Comparison of ENCODE assay signal across 20 cellular contexts in genomic region chr1:247430430-247430829, GRCh38. TPM values are rescaled to one million over a fixed set of nuclear protein-coding genes. Genes with fewer than 3 reads are reported as not detected.
DNase-seq lines count a peak whose midpoint lies in the region; ATAC-seq, FAIRE-seq and TF ChIP-seq lines count a peak whose summit lies in the region.
"Had no signal": no experiment of that assay in that cellular context is flagged by ENCODE, and none has a peak within 500 bp of the region (broad histone marks: within the 10 kb centered on the region; RNA-seq: fewer than 3 reads in every experiment).

No MANE protein-coding gene starts in this region.

- no peak overlapping the region for H3K9ac ChIP-seq in GM12878 (ENCODE audit: control insufficient read depth, insufficient read depth, low read length)
- H3K9ac ChIP-seq in mesenchymal stem cell (ENCODE audit: low read length): no peak overlapping the region

- H4K91ac ChIP-seq in mesenchymal stem cell (ENCODE audit: low read length): no peak overlapping the region

- in situ Hi-C loops in GM12878 (cut with MboI): no loop called here

- H3K23ac ChIP-seq in mesenchymal stem cell (ENCODE audit: low read length in 2 of 2): no peak overlapping the region

- H3K18ac ChIP-seq in mesenchymal stem cell (ENCODE audit: low read depth in 1 of 2, low read length in 2 of 2): no peak overlapping the region

- no peak overlapping the region for H3K4ac ChIP-seq in mesenchymal stem cell (ENCODE audit: low read depth in 1 of 2, low read length in 2 of 2)

- no peak overlapping the region for H2BK12ac ChIP-seq in mesenchymal stem cell (ENCODE audit: low read length in 2 of 2)

- BruUV-seq in GM12878 (replicated peaks; lab: Mats Ljungman, UMichigan): no TSS peak

- no peaks in the 10 kb centered on the region for H3K79me1 ChIP-seq in mesenchymal stem cell (replicated peaks; ENCODE audit: low read length, poor library complexity, severe bottlenecking)

- TF ChIP-seq EP300 in GM12878 (IDR thresholded peaks at IDR 0.05; ENCODE audit: borderline replicate concordance in 1 of 2, control insufficient read depth in 1 of 2, low read depth in 2 of 2, low read length in 2 of 2): 0 out of 4 replicates have a peak, but pooled peaks of 1 of the 2 experiments have one; percentile 15

- H3K4me1 ChIP-seq in GM12878 (ENCODE audit: control insufficient read depth, insufficient read depth, low read length): no peaks in the 10 kb centered on the region
- H3K4me1 ChIP-seq in mesenchymal stem cell (ENCODE audit: control insufficient read depth, insufficient read depth, low read depth, low read length): no peaks in the 10 kb centered on the region
- H3K4me1 ChIP-seq: A549 had no signal

- TF ChIP-seq CTCF in GM12878 (IDR thresholded peaks at IDR 0.05 in 2 of 3, conservative IDR thresholded peaks at IDR 0.05 in 1 of 3; ENCODE audit: control insufficient read depth in 2 of 3, extremely low read depth in 1 of 3, insufficient read depth in 1 of 3, low read depth in 3 of 3, low read length in 3 of 3): no peak

- SMC1A ChIA-PET in GM12878 (lab: Charles Lee; ENCODE audit: uncharacterized antibody, unreplicated experiment): interaction anchor here (0.6 to 2.3 kb wide), 9 partner anchors 9 to 58 kb away, joined by 3 to 15 read pairs (median 4); no protein-coding TSS in a partner anchor

- H3K4me3 ChIP-seq in GM12878 (no peak overlapping the region), mesenchymal stem cell (ENCODE audit: insufficient read depth in 1 of 2, low read depth in 1 of 2, low read length in 2 of 2) (no peak overlapping the region)
- H3K4me3 ChIP-seq: A549 had no signal

- H3K79me2 ChIP-seq in GM12878 (ENCODE audit: control insufficient read depth, insufficient read depth, low read length): no peaks in the 10 kb centered on the region

- H4K20me1 ChIP-seq in GM12878 (ENCODE audit: control insufficient read depth, insufficient read depth): no peaks in the 10 kb centered on the region

- H4K8ac ChIP-seq in mesenchymal stem cell (ENCODE audit: low read length): no peak overlapping the region

- H2BK5ac ChIP-seq in mesenchymal stem cell (ENCODE audit: low read depth, low read length, poor library complexity, severe bottlenecking): no peak overlapping the region

- H2AK5ac ChIP-seq in mesenchymal stem cell (ENCODE audit: low read length, severe bottlenecking): no peak overlapping the region

- no peaks in the 10 kb centered on the region for H3K9me3 ChIP-seq in GM12878 (replicated peaks; ENCODE audit: control insufficient read depth, insufficient read depth, low read length)
- no peaks in the 10 kb centered on the region for H3K9me3 ChIP-seq in mesenchymal stem cell (ENCODE audit: control insufficient read depth, low read length)
- H3K9me3 ChIP-seq: A549 had no signal

- DNase-seq in SKM-1 treated with dmso at 0.1 percent for 144 hours (lab: John Stamatoyannopoulos, UW; ENCODE audit: unreplicated experiment) (peak; percentile 23), SKM-1 (lab: John Stamatoyannopoulos, UW; ENCODE audit: unreplicated experiment) (no peak), GM12878 (ENCODE audit: low read depth, low spot score) (no peak), DMS 273 treated with DMSO at 0.1 percent for 48 hours (lab: John Stamatoyannopoulos, UW) (no peak), mesenchymal stem cell (no peak), HuH-7 (ENCODE audit: low spot score) (no peak), NCI-H2171 treated with DMSO at 0.1 percent for 48 hours (lab: John Stamatoyannopoulos, UW) (no peak)
- DNase-seq: CD4-positive, alpha-beta T cell; DMS53; NCI-H1417 treated with DMSO at 0.1 percent for 48 hours; NCI-H1930; NCI-H446; NCI-H69; T-helper 1 cell had no signal

- no peak overlapping the region for H2BK120ac ChIP-seq in mesenchymal stem cell (ENCODE audit: low read depth, low read length)

- no peak for TF ChIP-seq RAD21 in GM12878 (IDR thresholded peaks at IDR 0.05; ENCODE audit: insufficient read depth, low read depth, low read length)

- H3K36me3 ChIP-seq in GM12878 (ENCODE audit: control insufficient read depth in 2 of 2, insufficient read depth in 2 of 2, low read length in 1 of 2) (no peaks in the 10 kb centered on the region; a peak in 1 of 4 replicates), mesenchymal stem cell (ENCODE audit: control insufficient read depth in 1 of 2, insufficient read depth in 2 of 2, low read depth in 1 of 2, low read length in 2 of 2) (no peaks in the 10 kb centered on the region)

- POLR2A ChIA-PET in GM12878 (lab: Charles Lee): interaction anchor here (0.7 to 2.0 kb wide), 4 partner anchors 10 to 535 kb away, joined by 3 to 4 read pairs (median 3); partner anchors contain the start of gene NLRP3

- H3K27ac ChIP-seq in GM12878 (ENCODE audit: control insufficient read depth, insufficient read depth): no peak overlapping the region
- no peak overlapping the region for H3K27ac ChIP-seq in mesenchymal stem cell (ENCODE audit: low read length, poor library complexity, severe bottlenecking)
- H3K27ac ChIP-seq: A549, HL-60 had no signal

- no peak overlapping the region for H3K14ac ChIP-seq in mesenchymal stem cell (ENCODE audit: low read length in 2 of 2)

- H3K27me3 ChIP-seq in GM12878 (replicated peaks in 1 of 2; ENCODE audit: control insufficient read depth in 2 of 2, insufficient read depth in 2 of 2, low read length in 1 of 2) (no peaks in the 10 kb centered on the region), mesenchymal stem cell (ENCODE audit: control insufficient read depth in 1 of 2, insufficient read depth in 1 of 2, low read length in 2 of 2) (no peaks in the 10 kb centered on the region)

- no peak for FAIRE-seq in GM12878 (lab: Jason Lieb, UNC)
- FAIRE-seq: A549, HTR-8/SVneo had no signal

- no peak overlapping the region for H3K4me2 ChIP-seq in GM12878 (ENCODE audit: control insufficient read depth, insufficient read depth)
- H3K4me2 ChIP-seq in mesenchymal stem cell (ENCODE audit: low read length, poor library complexity, severe bottlenecking): no peak overlapping the region
- H3K4me2 ChIP-seq: A549 had no signal

- TF ChIP-seq POLR2A in GM12878 (IDR thresholded peaks at IDR 0.05; ENCODE audit: low read depth, low read length): no peak

- intact Hi-C loops in GM12878 (cut with micrococcal nuclease; ENCODE audit: unreplicated experiment): no loop called here

- WGBS in GM12878 (ENCODE audit: insufficient coverage, insufficient replicate concordance, low lambda C conversion rate, missing lambda C conversion rate): 33% methylated on average over 1 of the region's 1 CpG
- WGBS in mesenchymal stem cell: 88% methylated on average over 1 of the region's 1 CpG

- RAD21 ChIA-PET in GM12878 (lab: Charles Lee; ENCODE audit: unreplicated experiment): interaction anchor here (0.6 to 2.6 kb wide), 3 partner anchors 15 to 40 kb away, joined by 4 to 10 read pairs (median 4); partner anchors contain the start of gene NLRP3

- no peak overlapping the region for H2BK15ac ChIP-seq in mesenchymal stem cell (ENCODE audit: low read depth, poor library complexity, severe bottlenecking)

- ATAC-seq in HG02938 (IDR thresholded peaks at IDR 0.05; ENCODE audit: unreplicated experiment) (peak; percentile 54), GM12878 (peak; percentile 48)
- ATAC-seq: A549 had no signal

- CTCF ChIA-PET in GM12878 (lab: Yijun Ruan, JAX): interaction anchor here (1.2 to 6.2 kb wide), 4 partner anchors 8 to 57 kb away, joined by 4 to 35 read pairs (median 12); no protein-coding TSS in a partner anchor

- H2AFZ ChIP-seq in GM12878 (ENCODE audit: control insufficient read depth, low read depth, low read length): no peak overlapping the region
- H2AFZ ChIP-seq in mesenchymal stem cell (ENCODE audit: low read depth, low read length): no peak overlapping the region

TF ChIP-seq in GM12878, 131 proteins besides CTCF, POLR2A, EP300 and RAD21:
- TF ChIP-seq SPI1 (IDR thresholded peaks at IDR 0.05; ENCODE audit: borderline replicate concordance, insufficient read depth, low read depth, low read length) (peak; percentile 15; the same call in 1 of the 2 replicates), SP1 (IDR thresholded peaks at IDR 0.05; ENCODE audit: low read depth, low read length) (no peak)

RNA-seq across cellular contexts. Expression of gene NLRP3, which starts 14.5 kb away (rescaled TPM):
- total RNA-seq in GM12878 (2013; cell fraction: nucleolus; rRNA removed): 11.1 and 15.1 TPM in 2 replicates
- total RNA-seq in GM12878 (2014; rRNA removed) (10.4 and 11.6 TPM in 2 replicates), GM12878 (2014; rRNA removed; fragmentation: Illumina TruSeq; extraction: Trizol) (9.7 and 9.8 TPM in 2 replicates), GM12878 (2021) (8.4 and 9.5 TPM in 2 replicates)
- polyA plus RNA-seq in GM12878 (2011; ENCODE audit: low read depth): 0.12 TPM
- polyA plus RNA-seq in GM12878 (2011; rRNA removed) (1.8 and 2.4 TPM in 2 replicates), GM12878 (2014; fragmentation: Illumina TruSeq; extraction: Trizol) (6.5 and 7.8 TPM in 2 replicates), GM12878 (2014; fragmentation: Nextera tagmentation; extraction: Ambion mirVana) (1 to 10 TPM; 2.5 to 3.4 TPM), GM12878 (2014; rRNA removed) (6.6 and 7.2 TPM in 2 replicates), GM12878 (2016; fragmentation: Nextera tagmentation; extraction: Ambion mirVana) (1 to 10 TPM; 2.4 to 3.4 TPM)
- polyA plus RNA-seq in GM12878 (2011; cell fraction: cytosol; rRNA removed): 1.9 and 3.3 TPM in 2 replicates
- polyA plus RNA-seq in GM12878 (2011; cell fraction: nucleus; rRNA removed): 1.1 and 2.6 TPM in 2 replicates
- polyA plus RNA-seq in GM12878 (2012): 0.10 and 0.37 TPM in 2 replicates
- 3.4 and 4.1 TPM in 2 replicates for polyA minus RNA-seq in GM12878 (2011; rRNA and poly(A)+ RNA removed)
- polyA minus RNA-seq in GM12878 (2011; cell fraction: cytosol; rRNA and poly(A)+ RNA removed): 0.67 and 2.0 TPM in 2 replicates
- 0.85 and 2.3 TPM in 2 replicates for polyA minus RNA-seq in GM12878 (2011; cell fraction: nucleus; rRNA and poly(A)+ RNA removed)
- polyA plus RNA-seq in mesenchymal stem cell (2013, experiment 1 of 2): 0.03 TPM
- 0.03 TPM for polyA plus RNA-seq in mesenchymal stem cell (2013, experiment 2 of 2)
- polyA plus RNA-seq: A549 had no signal

RNA-seq across cellular contexts. Expression of gene OR2B11, which starts 27.5 kb away (rescaled TPM):
- total RNA-seq in GM12878 (2013; cell fraction: nucleolus; rRNA removed): not detected in 2 replicates
- not detected in 2 replicates for total RNA-seq in GM12878 (2014; rRNA removed)
- total RNA-seq in GM12878 (2014; rRNA removed; fragmentation: Illumina TruSeq; extraction: Trizol): not detected in 2 replicates
- total RNA-seq in GM12878 (2021): not detected in 2 replicates
- polyA plus RNA-seq in GM12878 (2011; ENCODE audit: low read depth): not detected
- polyA plus RNA-seq in GM12878 (2011; rRNA removed): not detected in 2 replicates
- polyA plus RNA-seq in GM12878 (2011; cell fraction: cytosol; rRNA removed): not detected in 2 replicates
- polyA plus RNA-seq in GM12878 (2011; cell fraction: nucleus; rRNA removed): not detected in 2 replicates
- polyA plus RNA-seq in GM12878 (2012): not detected in 2 replicates
- not detected in 2 replicates for polyA plus RNA-seq in GM12878 (2014; fragmentation: Illumina TruSeq; extraction: Trizol)
- under 1 TPM; 0.02 to 0.08 TPM for polyA plus RNA-seq in GM12878 (2014; fragmentation: Nextera tagmentation; extraction: Ambion mirVana)
- 0.01 TPM in 1 of 2 replicates, not detected in the other for polyA plus RNA-seq in GM12878 (2014; rRNA removed)
- polyA plus RNA-seq in GM12878 (2016; fragmentation: Nextera tagmentation; extraction: Ambion mirVana): not detected
- polyA minus RNA-seq in GM12878 (2011; rRNA and poly(A)+ RNA removed): not detected in 2 replicates
- polyA minus RNA-seq in GM12878 (2011; cell fraction: cytosol; rRNA and poly(A)+ RNA removed): not detected in 2 replicates
- polyA minus RNA-seq in GM12878 (2011; cell fraction: nucleus; rRNA and poly(A)+ RNA removed): not detected in 2 replicates
- polyA plus RNA-seq in mesenchymal stem cell (2013, experiment 1 of 2): not detected
- not detected for polyA plus RNA-seq in mesenchymal stem cell (2013, experiment 2 of 2)
- total RNA-seq: CD4-positive, alpha-beta T cell; H4; LHCN-M2 had no signal
- polyA plus RNA-seq: A549 had no signal
